16 cellular contexts compared by ENCODE assay signal in the genomic region with DNA sequence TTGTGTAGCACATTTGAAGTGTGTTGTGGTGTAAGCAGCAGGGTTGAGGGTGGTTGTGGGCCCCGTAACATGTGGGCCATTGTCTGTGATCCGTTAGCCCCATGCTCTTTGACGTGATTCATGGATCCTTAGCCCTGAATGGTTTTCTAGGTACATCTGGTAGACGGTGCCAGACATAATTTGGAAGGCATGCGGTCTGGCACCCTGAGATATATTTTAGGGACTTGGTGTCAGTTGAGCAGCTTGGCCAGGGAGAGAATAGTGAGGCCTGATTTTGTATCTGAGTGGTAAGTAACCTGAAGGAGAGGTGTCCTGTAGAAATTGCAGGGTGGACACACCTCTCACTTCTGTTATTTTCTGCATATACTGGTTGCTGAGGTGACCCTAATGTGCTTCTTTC. TPM values are rescaled to one million over a fixed set of nuclear protein-coding genes. Genes with fewer than 3 reads are reported as not detected.
DNase-seq lines count a peak whose midpoint lies in the region; ATAC-seq and TF ChIP-seq lines count a peak whose summit lies in the region.
"Had no signal": no experiment of that assay in that cellular context is flagged by ENCODE, and none has a peak within 500 bp of the region (broad histone marks: within the 10 kb centered on the region; RNA-seq: fewer than 3 reads in every experiment).

No MANE protein-coding gene starts in this region.

- H4K91ac ChIP-seq in H9 (ENCODE audit: insufficient read length, low read depth, low read length): no peak overlapping the region

- no peak overlapping the region for H2BK20ac ChIP-seq in H9 (ENCODE audit: low read depth, low read length, poor library complexity, severe bottlenecking)

- no peak overlapping the region for H3K56ac ChIP-seq in H9 (ENCODE audit: insufficient read length, low read depth, low read length)

- no peaks in the 10 kb centered on the region for H3K27me3 ChIP-seq in H9 (ENCODE audit: insufficient read depth, low read length)
- H3K27me3 ChIP-seq: BLaER1 treated with 17β-estradiol and CSF1 and Interleukin-3, amounts not matched to agents 10 nM and 100 nM had no signal

- TF ChIP-seq CTCF in H9 (conservative IDR thresholded peaks at IDR 0.05) (no peak), glutamatergic neuron (IDR thresholded peaks at IDR 0.05; ENCODE audit: partially characterized antibody, unreplicated experiment) (no peak)

- H3K36me3 Mint-ChIP-seq in H9 (ENCODE audit: insufficient read depth in 1 of 3, low read depth in 3 of 3): no peaks in the 10 kb centered on the region
- no peaks in the 10 kb centered on the region for H3K36me3 Mint-ChIP-seq in glutamatergic neuron (ENCODE audit: unreplicated experiment)
- H3K36me3 Mint-ChIP-seq: CD8-positive, alpha-beta T cell had no signal

- peaks cover 2% of the 10 kb centered on the region; the same call in 1 of the 2 replicates for H3K4me1 ChIP-seq in H9 (ENCODE audit: insufficient read depth, low read length)

- H3K79me2 ChIP-seq in H9 (ENCODE audit: insufficient read depth, low read length): no peaks in the 10 kb centered on the region

- no peak overlapping the region for H2BK12ac ChIP-seq in H9 (ENCODE audit: insufficient read length, low read depth, low read length)

- no peak overlapping the region for H3K4me2 ChIP-seq in H9 (ENCODE audit: insufficient read depth, insufficient read length, low read length)
- H3K4me2 ChIP-seq: BLaER1 treated with 17β-estradiol and CSF1 and Interleukin-3, amounts not matched to agents 10 nM and 100 nM had no signal

- H3K9me3 Mint-ChIP-seq in H9 (no peaks in the 10 kb centered on the region), glutamatergic neuron (ENCODE audit: unreplicated experiment) (no peaks in the 10 kb centered on the region)
- H3K9me3 Mint-ChIP-seq: CD8-positive, alpha-beta T cell had no signal

- no peak overlapping the region for H2BK120ac ChIP-seq in H9 (ENCODE audit: low read depth, low read length, poor library complexity, severe bottlenecking)

- intact Hi-C loops in Right ventricle myocardium superior (cut with DNase I): no loop called here
- intact Hi-C loops in cardiac septum (cut with DNase I): no loop called here

- H3K9ac ChIP-seq in H9 (ENCODE audit: extremely low read depth, insufficient read length, low read length): no peak overlapping the region
- H3K9ac ChIP-seq: BLaER1 treated with 17β-estradiol and CSF1 and Interleukin-3, amounts not matched to agents 10 nM and 100 nM had no signal

- H3K4me3 Mint-ChIP-seq in H9: no peak overlapping the region
- H3K4me3 Mint-ChIP-seq in glutamatergic neuron (ENCODE audit: unreplicated experiment): no peak overlapping the region
- H3K4me3 Mint-ChIP-seq: B cell; CD8-positive, alpha-beta T cell had no signal

- no CpG with 5 or more reads among the region's 5 CpGs for WGBS in H9 (ENCODE audit: extremely low coverage, insufficient read length, low lambda C conversion rate)

- H4K8ac ChIP-seq in H9 (replicated peaks; ENCODE audit: insufficient read length, low read depth, low read length): no peak overlapping the region

- no peak overlapping the region for H2BK15ac ChIP-seq in H9 (ENCODE audit: low read depth, low read length)

- no peak overlapping the region for H2AFZ ChIP-seq in H9 (ENCODE audit: low read length)

- H3K9me3 ChIP-seq in H9 (ENCODE audit: control insufficient read depth, low read depth, low read length): no peaks in the 10 kb centered on the region
- H3K9me3 ChIP-seq: BLaER1 treated with 17β-estradiol and CSF1 and Interleukin-3, amounts not matched to agents 10 nM and 100 nM had no signal

- H3K14ac ChIP-seq in H9 (ENCODE audit: insufficient read depth, low read length): no peak overlapping the region

- no peak overlapping the region for H3K27ac ChIP-seq in H9 (ENCODE audit: insufficient read length, low read depth, low read length)
- H3K27ac ChIP-seq: BLaER1 treated with 17β-estradiol and CSF1 and Interleukin-3, amounts not matched to agents 10 nM and 100 nM had no signal

- H3K23ac ChIP-seq in H9 (ENCODE audit: insufficient read length, low read depth, low read length): no peak overlapping the region

- no peaks in the 10 kb centered on the region for H3K27me3 Mint-ChIP-seq in H9 (ENCODE audit: low read depth)
- H3K27me3 Mint-ChIP-seq in glutamatergic neuron (ENCODE audit: unreplicated experiment): no peaks in the 10 kb centered on the region
- H3K27me3 Mint-ChIP-seq: B cell had no signal

- H3K27ac Mint-ChIP-seq in H9: no peak overlapping the region; a peak in 1 of 7 replicates
- H3K27ac Mint-ChIP-seq in glutamatergic neuron (ENCODE audit: unreplicated experiment): peak overlapping the region; percentile 20
- H3K27ac Mint-ChIP-seq: B cell; CD8-positive, alpha-beta T cell had no signal

- H3K18ac ChIP-seq in H9 (ENCODE audit: insufficient read length, low read depth, low read length): no peak overlapping the region

- DNase-seq in Right ventricle myocardium superior: no peak
- no peak for DNase-seq in cardiac septum (ENCODE audit: low spot score)
- no peak for DNase-seq in H9
- peak; percentile 48 for DNase-seq in NCI-H69 (lab: John Stamatoyannopoulos, UW)
- no peak for DNase-seq in glutamatergic neuron
- no peak for DNase-seq in NCI-H1105 (lab: John Stamatoyannopoulos, UW)
- DNase-seq in NCI-H2081 treated with DMSO at 0.1 percent for 48 hours (lab: John Stamatoyannopoulos, UW): no peak
- DNase-seq: Calu3; CD8-positive, alpha-beta T cell; GDM1; GOT3; H7 had no signal

- H3T11ph ChIP-seq in H9 (ENCODE audit: low read length): no peak overlapping the region

- peaks cover 4% of the 10 kb centered on the region for H3K79me1 ChIP-seq in H9 (ENCODE audit: insufficient read depth, low read depth, low read length, poor library complexity, severe bottlenecking)

- no peak overlapping the region for H4K5ac ChIP-seq in H9 (ENCODE audit: insufficient read length, low read depth, low read length)

- no peaks in the 10 kb centered on the region for H3K23me2 ChIP-seq in H9 (ENCODE audit: insufficient read length, low read depth, low read length, poor library complexity, severe bottlenecking)

- no peaks in the 10 kb centered on the region for H4K20me1 ChIP-seq in H9 (ENCODE audit: control insufficient read depth, insufficient read depth, insufficient read length)
- H4K20me1 ChIP-seq: BLaER1 treated with 17β-estradiol and CSF1 and Interleukin-3, amounts not matched to agents 10 nM and 100 nM had no signal

- no peak overlapping the region for H3K4ac ChIP-seq in H9 (ENCODE audit: low read depth, low read length)

- ATAC-seq in Right ventricle myocardium superior (ENCODE audit: poor library complexity) (peak; percentile 46), GM21737 (IDR thresholded peaks at IDR 0.05; ENCODE audit: unreplicated experiment) (no peak)
- ATAC-seq: CD8-positive, alpha-beta T cell had no signal

- peak overlapping the region; percentile 19 for H2BK5ac ChIP-seq in H9 (ENCODE audit: insufficient read length, low read length)

- no peak overlapping the region for H2AK5ac ChIP-seq in H9 (ENCODE audit: insufficient read length, low read length)

- H3K4me1 Mint-ChIP-seq in H9: peaks cover 14 to 15% of the 10 kb centered on the region in 2 experiments
- no peaks in the 10 kb centered on the region for H3K4me1 Mint-ChIP-seq in glutamatergic neuron (ENCODE audit: low read depth, unreplicated experiment)
- H3K4me1 Mint-ChIP-seq: B cell had no signal

RNA-seq across cellular contexts. Expression of a gene that starts 10.9 kb away (rescaled TPM):
- total RNA-seq in Right ventricle myocardium superior (not detected), cardiac septum (7.3 TPM), H9 (2021) (5.8 and 6.5 TPM in 2 replicates), glutamatergic neuron (ENCODE audit: unreplicated experiment) (8.1 TPM)
- total RNA-seq: A172; B cell; CD8-positive, alpha-beta T cell had no signal
